Comparison of ENCODE assay signal across 3 cellular contexts in the genomic region with DNA sequence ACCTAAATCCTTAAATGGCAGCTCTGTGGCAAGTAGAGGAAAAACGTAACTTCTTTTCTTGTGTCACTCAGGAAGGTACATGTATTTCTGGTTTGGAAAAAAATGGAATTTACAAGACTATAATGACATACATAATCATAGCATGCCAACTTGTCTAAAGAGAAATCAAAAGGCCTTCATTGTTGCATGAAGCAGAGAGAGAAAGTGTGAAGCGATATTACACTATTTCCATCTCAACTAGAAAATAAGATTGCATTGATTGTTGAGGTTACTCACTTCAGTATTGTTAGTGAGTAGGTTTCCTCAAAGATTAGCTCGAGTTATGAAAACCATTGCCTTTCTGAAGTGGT.
"Had no signal": no experiment of that assay in that cellular context is flagged by ENCODE, and none has a peak within 500 bp of the region (broad histone marks: within the 10 kb centered on the region; RNA-seq: fewer than 3 reads in every experiment).

No MANE protein-coding gene starts in this region.

- H3K4me3 ChIP-seq: GM12878 had no signal

- ATAC-seq: GM12878 had no signal

- DNase-seq: GDM1, GF-D8 had no signal
